Comparison of ENCODE assay signal across 26 cellular contexts in genomic region chr2:70036290-70036689, GRCh38.
"Had no signal": no experiment of that assay in that cellular context is flagged by ENCODE, and none has a peak within 500 bp of the region (broad histone marks: within the 10 kb centered on the region; RNA-seq: fewer than 3 reads in every experiment).

No MANE protein-coding gene starts in this region.

- H3K27me3 Mint-ChIP-seq: activated CD4-positive, alpha-beta memory T cell treated with anti-CD3 and anti-CD28 coated beads for 36 hours; activated T-helper 17 cell treated with anti-CD3 and anti-CD28 coated beads, Interleukin-2, amount 50 U/mL, for 72 hours; progenitor cell of endocrine pancreas; stimulated activated naive CD8-positive, alpha-beta T cell treated with anti-CD3 and anti-CD28 coated beads, Interleukin-15, Interleukin-2, amounts not matched to agents 100 ng/mL and 50 ng/mL, for 24 hours; type B pancreatic cell had no signal

- H3K9me3 Mint-ChIP-seq: activated CD4-positive, alpha-beta memory T cell treated with anti-CD3 and anti-CD28 coated beads for 36 hours; activated naive CD4-positive, alpha-beta T cell treated with anti-CD3 and anti-CD28 coated beads, Interleukin-2, amount 50 U/mL, for 72 hours; activated T-cell treated with anti-CD3 and anti-CD28 coated beads, Interleukin-2, amount 50 U/mL, for 4 hours; activated T-helper 17 cell treated with anti-CD3 and anti-CD28 coated beads, Interleukin-2, amount 50 U/mL, for 72 hours; nephron; stimulated activated naive CD8-positive, alpha-beta T cell treated with anti-CD3 and anti-CD28 coated beads, Interleukin-15, Interleukin-2, amounts not matched to agents 100 ng/mL and 50 ng/mL, for 24 hours; type B pancreatic cell had no signal

- H3K27ac Mint-ChIP-seq: activated CD4-positive, alpha-beta memory T cell treated with anti-CD3 and anti-CD28 coated beads for 36 hours; progenitor cell of endocrine pancreas; stimulated activated naive CD8-positive, alpha-beta T cell treated with anti-CD3 and anti-CD28 coated beads, Interleukin-15, Interleukin-2, amounts not matched to agents 100 ng/mL and 50 ng/mL, for 24 hours; type B pancreatic cell had no signal

- H3K4me3 Mint-ChIP-seq: activated CD4-positive, alpha-beta memory T cell treated with anti-CD3 and anti-CD28 coated beads for 36 hours; activated T-cell treated with anti-CD3 and anti-CD28 coated beads, Interleukin-2, amount 50 U/mL, for 4 hours; activated T-helper 17 cell treated with anti-CD3 and anti-CD28 coated beads, Interleukin-2, amount 50 U/mL, for 72 hours; nephron; stimulated activated effector memory CD8-positive, alpha-beta T cell treated with anti-CD3 and anti-CD28 coated beads, Interleukin-12 subunit alpha, Interleukin-12 subunit beta, amount 100 ng/mL, for 72 hours; stimulated activated naive CD8-positive, alpha-beta T cell treated with anti-CD3 and anti-CD28 coated beads, Interleukin-15, Interleukin-2, amounts not matched to agents 100 ng/mL and 50 ng/mL, for 24 hours; type B pancreatic cell had no signal

- ATAC-seq: activated naive CD4-positive, alpha-beta T cell treated with anti-CD3 and anti-CD28 coated beads, Interleukin-2, amount 50 U/mL, for 72 hours; activated T-cell treated with anti-CD3 and anti-CD28 coated beads, Interleukin-2, amount 50 U/mL, for 4 hours; activated T-helper 17 cell treated with anti-CD3 and anti-CD28 coated beads, Interleukin-2, amount 50 U/mL, for 72 hours; body of pancreas; heart right ventricle; sciatic nerve; stimulated activated effector memory CD8-positive, alpha-beta T cell treated with anti-CD3 and anti-CD28 coated beads, Interleukin-12 subunit alpha, Interleukin-12 subunit beta, amount 100 ng/mL, for 72 hours had no signal

- DNase-seq: activated CD4-positive, alpha-beta memory T cell treated with anti-CD3 and anti-CD28 coated beads for 36 hours; activated CD4-positive, alpha-beta T cell treated with anti-CD3 and anti-CD28 coated beads for 4 hours; activated CD8-positive, alpha-beta memory T cell treated with anti-CD3 and anti-CD28 coated beads, Interleukin-2, amount 50 U/mL, for 4 hours; activated T-cell treated with anti-CD3 and anti-CD28 coated beads, Interleukin-2, amount 50 U/mL, for 4 hours; adrenal gland; aorta; body of pancreas; effector CD8-positive, alpha-beta T cell; esophagus squamous epithelium; foreskin melanocyte; heart right ventricle; kidney glomerular epithelial cell; left lung; lower lobe of right lung; mesendoderm; stimulated activated CD4-positive, alpha-beta T cell treated with anti-CD3 and anti-CD28 coated beads, Interleukin-4, amount 100 ng/mL, for 24 hours; T-helper 9 cell; uterus had no signal
